Comparison of ENCODE assay signal across 9 cellular contexts in genomic region chr2:213934560-213934959, GRCh38.
DNase-seq lines count a peak whose midpoint lies in the region; ATAC-seq and TF ChIP-seq lines count a peak whose summit lies in the region.
"Had no signal": no experiment of that assay in that cellular context is flagged by ENCODE, and none has a peak within 500 bp of the region (broad histone marks: within the 10 kb centered on the region; RNA-seq: fewer than 3 reads in every experiment).

No MANE protein-coding gene starts in this region.

- no peaks in the 10 kb centered on the region for H3K36me3 ChIP-seq in spleen

- TF ChIP-seq POLR2A in spleen (IDR thresholded peaks at IDR 0.05), result no peak

- H3K9me3 ChIP-seq in spleen, result no peaks in the 10 kb centered on the region

- peak; percentile 98 for ATAC-seq in GM21529 (IDR thresholded peaks at IDR 0.05; ENCODE audit: unreplicated experiment)
- ATAC-seq: activated T-cell treated with anti-CD3 and anti-CD28 coated beads, Interleukin-2, amount 50 U/mL, for 72 hours had no signal

- H3K4me3 ChIP-seq in HL-60 (replicated peaks; ENCODE audit: insufficient read depth, low read length), result no peak overlapping the region
- H3K4me3 ChIP-seq in spleen, result no peak overlapping the region

- WGBS in spleen, 5 donors, result 82 to 100% (median 95%) methylated on average over 1 of the region's 1 CpG

- H3K4me1 ChIP-seq in spleen, result no peaks in the 10 kb centered on the region

- DNase-seq in NCI-H1694 (lab: John Stamatoyannopoulos, UW) (peak; percentile 10), NCI-H1694 treated with DMSO at 0.1 percent for 48 hours (lab: John Stamatoyannopoulos, UW) (no peak), HL-60 (ENCODE audit: low read depth in 1 of 2, low spot score in 1 of 2) (peak in 1 of 2 experiments; percentile 6), cerebellar cortex (ENCODE audit: low spot score) (peak; percentile 13), spleen (no peak), SHP77 treated with DMSO at 0.1 percent for 48 hours (lab: John Stamatoyannopoulos, UW) (no peak), superior temporal gyrus (ENCODE audit: extremely low spot score) (no peak)

- intact Hi-C loops in spleen (cut with DNase I; ENCODE audit: low total_unique reads), result loop anchor here (10.0 kb wide), 1 partner anchor 680 kb away; no protein-coding TSS in a partner anchor

- peak; percentile 35 for TF ChIP-seq CTCF in HL-60 (IDR thresholded peaks at IDR 0.05; ENCODE audit: insufficient read depth, low read length)
- TF ChIP-seq CTCF in spleen (IDR thresholded peaks at IDR 0.05 in 8 of 11, conservative IDR thresholded peaks at IDR 0.05 in 3 of 11), result peak in 9 of 11 experiments; percentile 17 to 54 (median 42)

- H3K27me3 ChIP-seq in HL-60 (ENCODE audit: insufficient read depth, poor library complexity, severe bottlenecking) (no peaks in the 10 kb centered on the region), spleen (replicated peaks in 1 of 7) (no peaks in the 10 kb centered on the region)

- no peak overlapping the region for H3K27ac ChIP-seq in HL-60 (replicated peaks)
- no peak overlapping the region for H3K27ac ChIP-seq in spleen

Comparison
In these comparisons a context has a peak if more than half of its experiments do, and no peak if none do; other contexts are left out.
1. DNase-seq: peak in NCI-H1694 (single experiment) and cerebellar cortex (single experiment); none in NCI-H1694 treated with DMSO at 0.1 percent for 48 hours (single experiment), spleen (single experiment), SHP77 treated with DMSO at 0.1 percent for 48 hours (single experiment) and superior temporal gyrus (single experiment).